8 cellular contexts compared by ENCODE assay signal in genomic region chr17:1275962-1276736, GRCh38. TPM values are rescaled to one million over a fixed set of nuclear protein-coding genes. Genes with fewer than 3 reads are reported as not detected.
DNase-seq lines count a peak whose midpoint lies in the region; ATAC-seq and TF ChIP-seq lines count a peak whose summit lies in the region.

No MANE protein-coding gene starts in this region.

- H3K9ac ChIP-seq in GM23248 (no peak overlapping the region), SK-N-SH (no peak overlapping the region)

- in situ Hi-C loops in GM23248 (cut with MboI), result no loop called here

- H3K79me2 ChIP-seq in GM23248 (ENCODE audit: insufficient read depth), result no peaks in the 10 kb centered on the region
- no peaks in the 10 kb centered on the region for H3K79me2 ChIP-seq in SK-N-SH (ENCODE audit: insufficient read depth)

- DNase-seq in AG04449 (ENCODE audit: low read depth, low spot score), result no peak
- peak; percentile 67 for DNase-seq in GM23248
- peak; percentile 90 for DNase-seq in SK-N-SH
- DNase-seq in activated naive CD4-positive, alpha-beta T cell treated with anti-CD3 and anti-CD28 coated beads, Interleukin-2, amount 50 U/mL, for 72 hours (ENCODE audit: low spot score in 2 of 2), result peak in 1 of 2 donors; percentile 75
- DNase-seq in left ventricle myocardium superior, result peak; percentile 84
- DNase-seq in spleen, result peak; percentile 89

- H3K9me3 ChIP-seq in GM23248 (ENCODE audit: low read depth) (no peaks in the 10 kb centered on the region), SK-N-SH (no peaks in the 10 kb centered on the region), spleen (no peaks in the 10 kb centered on the region)

- H3K4me2 ChIP-seq in GM23248 (ENCODE audit: unreplicated experiment), result no peak overlapping the region
- no peak overlapping the region for H3K4me2 ChIP-seq in SK-N-SH

- H3K36me3 ChIP-seq in GM23248 (ENCODE audit: low read depth) (no peaks in the 10 kb centered on the region), SK-N-SH (replicated peaks in 1 of 2; ENCODE audit: control insufficient read depth in 1 of 2, insufficient read depth in 2 of 2, low read length in 1 of 2) (no peaks in the 10 kb centered on the region), spleen (no peaks in the 10 kb centered on the region)

- peak; percentile 83 for TF ChIP-seq RAD21 in SK-N-SH (IDR thresholded peaks at IDR 0.05; ENCODE audit: low read length)

- no peaks in the 10 kb centered on the region for H3K9me2 ChIP-seq in GM23248 (ENCODE audit: insufficient read depth)
- H3K9me2 ChIP-seq in SK-N-SH, result no peaks in the 10 kb centered on the region

- no peak overlapping the region for H3K4me3 ChIP-seq in AG04449 (ENCODE audit: low read depth, low read length)
- no peak overlapping the region for H3K4me3 ChIP-seq in GM23248
- peak overlapping the region in 1 of 2 experiments; percentile 14; a peak in 1 of 4 replicates for H3K4me3 ChIP-seq in SK-N-SH (ENCODE audit: low read depth in 2 of 2, low read length in 1 of 2)
- H3K4me3 ChIP-seq in spleen, result no peak overlapping the region

- peak; percentile 87 to 94 for ATAC-seq in activated naive CD4-positive, alpha-beta T cell treated with anti-CD3 and anti-CD28 coated beads, Interleukin-2, amount 50 U/mL, for 72 hours
- peak; percentile 80 for ATAC-seq in left ventricle myocardium superior
- ATAC-seq in HG03039 (IDR thresholded peaks at IDR 0.05; ENCODE audit: unreplicated experiment), result no peak
- ATAC-seq in GM19452 (IDR thresholded peaks at IDR 0.05; ENCODE audit: unreplicated experiment), result no peak

- 27 to 30% methylated on average over 24 to 28 of the region's 28 CpGs for whole genome bisulfite sequencing in GM23248 (ENCODE audit: low coverage in 1 of 2, low lambda C conversion rate in 2 of 2, missing lambda C conversion rate in 2 of 2), 2 experiments
- 13% methylated on average over 25 of the region's 28 CpGs for WGBS in SK-N-SH (ENCODE audit: low lambda C conversion rate)
- WGBS in spleen, 5 donors, result 23 to 30% (median 25%) methylated on average over 26 to 28 of the region's 28 CpGs

- H3K4me1 ChIP-seq in GM23248 (ENCODE audit: insufficient read depth) (no peaks in the 10 kb centered on the region), SK-N-SH (ENCODE audit: control insufficient read depth in 1 of 2, insufficient read depth in 2 of 2, low read depth in 1 of 2, low read length in 1 of 2) (no peaks in the 10 kb centered on the region), spleen (peaks cover 0 to 17% (median 7%) of the 10 kb centered on the region in 6 donors)

- intact Hi-C loops in left ventricle myocardium superior (cut with micrococcal nuclease) (loop anchor here (5.0 kb wide), 1 partner anchor 56 kb away; no protein-coding TSS in a partner anchor), spleen (cut with DNase I; ENCODE audit: low total_unique reads) (no loop called here)

- no peaks in the 10 kb centered on the region for H3F3A ChIP-seq in GM23248 (ENCODE audit: insufficient read depth)
- H3F3A ChIP-seq in SK-N-SH (replicated peaks; ENCODE audit: insufficient read depth), result no peaks in the 10 kb centered on the region

- POLR2A ChIA-PET in AG04449 (lab: Yijun Ruan, JAX), result no interaction called here
- POLR2A ChIA-PET in SK-N-SH (lab: Yijun Ruan, JAX), result no interaction called here

- TF ChIP-seq CTCF in AG04449 (IDR thresholded peaks at IDR 0.05; ENCODE audit: insufficient read depth, low read length, missing control alignments) (peak; percentile 88), SK-N-SH (IDR thresholded peaks at IDR 0.05) (peak; percentile 83), spleen (IDR thresholded peaks at IDR 0.05 in 8 of 11, conservative IDR thresholded peaks at IDR 0.05 in 3 of 11) (peak; percentile 50 to 88 (median 81))

- no peak for TF ChIP-seq EP300 in SK-N-SH (IDR thresholded peaks at IDR 0.05; ENCODE audit: borderline replicate concordance in 1 of 2, low read depth in 1 of 2, low read length in 1 of 2)

- H3K36me3 Mint-ChIP-seq in activated naive CD4-positive, alpha-beta T cell treated with anti-CD3 and anti-CD28 coated beads, Interleukin-2, amount 50 U/mL, for 72 hours, result no peaks in the 10 kb centered on the region

- TF ChIP-seq POLR2A in spleen (IDR thresholded peaks at IDR 0.05), result no peak

- H2AFZ ChIP-seq in GM23248 (no peak overlapping the region), SK-N-SH (ENCODE audit: low read depth) (no peak overlapping the region)

- no peak overlapping the region for H3K27ac ChIP-seq in GM23248
- no peak overlapping the region for H3K27ac ChIP-seq in SK-N-SH (ENCODE audit: low read depth in 2 of 2, low read length in 1 of 2)
- no peak overlapping the region for H3K27ac ChIP-seq in spleen

- no peaks in the 10 kb centered on the region for H3K9me3 Mint-ChIP-seq in activated naive CD4-positive, alpha-beta T cell treated with anti-CD3 and anti-CD28 coated beads, Interleukin-2, amount 50 U/mL, for 72 hours

- H3K27ac Mint-ChIP-seq in activated naive CD4-positive, alpha-beta T cell treated with anti-CD3 and anti-CD28 coated beads, Interleukin-2, amount 50 U/mL, for 72 hours, result no peak overlapping the region

- CTCF ChIA-PET in AG04449 (lab: Yijun Ruan, JAX), result interaction anchor here (1.0 to 1.9 kb wide), 6 partner anchors 10 to 240 kb away, joined by 3 to 13 read pairs (median 4); partner anchors contain the start of gene INPP5K
- CTCF ChIA-PET in SK-N-SH (lab: Yijun Ruan, JAX), result interaction anchor here (1.0 to 2.0 kb wide), 4 partner anchors 55 to 373 kb away, joined by 3 to 12 read pairs (median 4); partner anchors contain the start of gene RILP

- peaks cover 18% of the 10 kb centered on the region for H3K27me3 ChIP-seq in GM23248 (replicated peaks; ENCODE audit: insufficient read depth)
- H3K27me3 ChIP-seq in SK-N-SH (ENCODE audit: insufficient read depth), result peaks cover 44% of the 10 kb centered on the region
- H3K27me3 ChIP-seq in spleen (replicated peaks in 1 of 7), result peaks cover 0 to 64% (median 12%) of the 10 kb centered on the region in 7 donors

- H4K20me1 ChIP-seq in GM23248 (ENCODE audit: insufficient read depth), result no peaks in the 10 kb centered on the region
- H4K20me1 ChIP-seq in SK-N-SH (ENCODE audit: insufficient read depth), result no peaks in the 10 kb centered on the region

TF ChIP-seq in SK-N-SH, 30 proteins besides CTCF, POLR2A, EP300 and RAD21:
- peak; percentile 77 for TF ChIP-seq SMC3 (IDR thresholded peaks at IDR 0.05; ENCODE audit: low read depth, low read length)
- no peak for TF ChIP-seq JUND (IDR thresholded peaks at IDR 0.05)

RNA-seq across cellular contexts. Expression of gene TRARG1, which starts 3.3 kb away (rescaled TPM):
- total RNA-seq in GM23248 (2014; rRNA removed; shearing (Covaris generic)), result not detected in 2 replicates
- not detected in 2 replicates for polyA plus RNA-seq in GM23248 (2016; fragmentation: Nextera tagmentation; extraction: Ambion mirVana)
- polyA plus RNA-seq in SK-N-SH (2012; rRNA removed), result not detected in 2 replicates
- not detected in 2 replicates for polyA plus RNA-seq in SK-N-SH (2012; cell fraction: cytosol; rRNA removed)
- polyA plus RNA-seq in SK-N-SH (2012; cell fraction: nucleus; rRNA removed), result not detected in 2 replicates
- under 1 TPM in 1 of 2 donors, not detected in 1; 0.08 TPM for total RNA-seq in activated naive CD4-positive, alpha-beta T cell treated with anti-CD3 and anti-CD28 coated beads, Interleukin-2, amount 50 U/mL, for 72 hours
- total RNA-seq in left ventricle myocardium superior, result 0.79 TPM
- total RNA-seq in spleen, result not detected
- under 1 TPM; 0.03 to 0.22 (median 0.11) TPM for polyA plus RNA-seq in spleen

RNA-seq across cellular contexts. Expression of gene BHLHA9, which starts 5.9 kb away (rescaled TPM):
- not detected in 2 replicates for total RNA-seq in GM23248 (2014; rRNA removed; shearing (Covaris generic))
- polyA plus RNA-seq in GM23248 (2016; fragmentation: Nextera tagmentation; extraction: Ambion mirVana) (not detected in 2 replicates), SK-N-SH (2012; rRNA removed) (not detected in 2 replicates), spleen (not detected)
- polyA plus RNA-seq in SK-N-SH (2012; cell fraction: cytosol; rRNA removed), result not detected in 2 replicates
- polyA plus RNA-seq in SK-N-SH (2012; cell fraction: nucleus; rRNA removed), result not detected in 2 replicates
- total RNA-seq in activated naive CD4-positive, alpha-beta T cell treated with anti-CD3 and anti-CD28 coated beads, Interleukin-2, amount 50 U/mL, for 72 hours, result not detected
- total RNA-seq in left ventricle myocardium superior (not detected), spleen (not detected)

Comparison
In these comparisons a context has a peak if more than half of its experiments do, and no peak if none do; other contexts are left out.
1. ATAC-seq: peak in activated naive CD4-positive, alpha-beta T cell treated with anti-CD3 and anti-CD28 coated beads, Interleukin-2, amount 50 U/mL, for 72 hours (2 of 2) and left ventricle myocardium superior (single experiment); none in HG03039 (single experiment) and GM19452 (single experiment).
2. Peak in every context shown above with its lines, with median percentiles within 50 percentile points of each other: CTCF ChIP-seq.